Comparison of ENCODE assay signal across 22 cellular contexts in genomic region chr10:14540062-14540461, GRCh38.
DNase-seq lines count a peak whose midpoint lies in the region; ATAC-seq and TF ChIP-seq lines count a peak whose summit lies in the region.
"Had no signal": no experiment of that assay in that cellular context is flagged by ENCODE, and none has a peak within 500 bp of the region (broad histone marks: within the 10 kb centered on the region; RNA-seq: fewer than 3 reads in every experiment).

No MANE protein-coding gene starts in this region.

- H3K27me3 ChIP-seq in CD4-positive, alpha-beta T cell (ENCODE audit: control insufficient read depth, insufficient read depth, low read length): no peaks in the 10 kb centered on the region
- H3K27me3 ChIP-seq: breast epithelium, esophagus muscularis mucosa, left lung, ovary, suprapubic skin had no signal

- TF ChIP-seq CTCF in CD4-positive, alpha-beta T cell (IDR thresholded peaks at IDR 0.05): no peak
- TF ChIP-seq CTCF in natural killer cell (IDR thresholded peaks at IDR 0.05): no peak

- H3K4me3 Mint-ChIP-seq in CD4-positive, alpha-beta T cell: peak overlapping the region; percentile 31
- no peak overlapping the region for H3K4me3 Mint-ChIP-seq in activated naive CD8-positive, alpha-beta T cell treated with anti-CD3 and anti-CD28 coated beads, Interleukin-2, amount 10 ng/mL, durations not matched to agents 7 days and 5 days
- H3K4me3 Mint-ChIP-seq in natural killer cell: no peak overlapping the region

- H3K9me3 Mint-ChIP-seq in CD4-positive, alpha-beta T cell: no peaks in the 10 kb centered on the region
- no peaks in the 10 kb centered on the region for H3K9me3 Mint-ChIP-seq in activated naive CD8-positive, alpha-beta T cell treated with anti-CD3 and anti-CD28 coated beads, Interleukin-2, amount 10 ng/mL, durations not matched to agents 7 days and 5 days
- H3K9me3 Mint-ChIP-seq in natural killer cell: no peaks in the 10 kb centered on the region

- intact Hi-C loops in CD4-positive, alpha-beta T cell (cut with DNase I, micrococcal nuclease): loop anchor here (5.0 to 10.0 kb wide), 3 partner anchors 282 to 878 kb away; no protein-coding TSS in a partner anchor
- intact Hi-C loops in natural killer cell (cut with micrococcal nuclease): no loop called here

- in situ Hi-C loops in G401 (cut with HindIII; ENCODE audit: low sequenced_read_pairs): no loop called here

- H3K9me3 ChIP-seq in CD4-positive, alpha-beta T cell (ENCODE audit: control insufficient read depth, low read length): no peaks in the 10 kb centered on the region
- H3K9me3 ChIP-seq: breast epithelium, esophagus muscularis mucosa, HAP-1, left lung, ovary, suprapubic skin had no signal

- H3K27ac ChIP-seq in CD4-positive, alpha-beta T cell (ENCODE audit: low read depth, low read length): peak overlapping the region; percentile 7
- H3K27ac ChIP-seq: breast epithelium, esophagus muscularis mucosa, ovary, suprapubic skin had no signal

- no peaks in the 10 kb centered on the region for H3K27me3 Mint-ChIP-seq in CD4-positive, alpha-beta T cell
- H3K27me3 Mint-ChIP-seq in activated naive CD8-positive, alpha-beta T cell treated with anti-CD3 and anti-CD28 coated beads, Interleukin-2, amount 10 ng/mL, durations not matched to agents 7 days and 5 days: no peaks in the 10 kb centered on the region
- H3K27me3 Mint-ChIP-seq in natural killer cell (ENCODE audit: low read depth in 2 of 2): no peaks in the 10 kb centered on the region

- no peak for DNase-seq in CD4-positive, alpha-beta T cell
- DNase-seq in G401 (ENCODE audit: low spot score) (peak; percentile 62), natural killer cell (no peak), epidermal melanocyte (ENCODE audit: insufficient read length, low spot score) (no peak), kidney glomerular epithelial cell (lab: John Stamatoyannopoulos, UW) (no peak)
- DNase-seq in activated naive CD8-positive, alpha-beta T cell treated with anti-CD3 and anti-CD28 coated beads, Interleukin-2, amount 10 ng/mL, durations not matched to agents 7 days and 5 days: no peak
- no peak for DNase-seq in central memory CD4-positive, alpha-beta T cell
- DNase-seq: AML-193; DMS 273 treated with DMSO at 0.1 percent for 48 hours; GDM1; KBM-7; left lung; NCI-H1048; NCI-H510A; ovary; stimulated activated CD4-positive, alpha-beta T cell treated with anti-CD3 and anti-CD28 coated beads, Interleukin-2, amount 100 ng/mL, for 24 hours had no signal

- H3K27ac Mint-ChIP-seq in CD4-positive, alpha-beta T cell: peak overlapping the region; percentile 87
- peak overlapping the region; percentile 37 for H3K27ac Mint-ChIP-seq in activated naive CD8-positive, alpha-beta T cell treated with anti-CD3 and anti-CD28 coated beads, Interleukin-2, amount 10 ng/mL, durations not matched to agents 7 days and 5 days
- H3K27ac Mint-ChIP-seq in natural killer cell: peak overlapping the region; percentile 83 to 88

- no peak for ATAC-seq in CD4-positive, alpha-beta T cell (ENCODE audit: poor library complexity)
- ATAC-seq in activated naive CD8-positive, alpha-beta T cell treated with anti-CD3 and anti-CD28 coated beads, Interleukin-2, amount 10 ng/mL, durations not matched to agents 7 days and 5 days (ENCODE audit: low read depth): no peak
- no peak for ATAC-seq in natural killer cell
- ATAC-seq: GM12878, left lung, sciatic nerve had no signal

- peaks cover 87% of the 10 kb centered on the region for H3K36me3 Mint-ChIP-seq in CD4-positive, alpha-beta T cell (ENCODE audit: low read depth)
- H3K36me3 Mint-ChIP-seq in activated naive CD8-positive, alpha-beta T cell treated with anti-CD3 and anti-CD28 coated beads, Interleukin-2, amount 10 ng/mL, durations not matched to agents 7 days and 5 days: peaks cover 28% of the 10 kb centered on the region
- H3K36me3 Mint-ChIP-seq in natural killer cell: peaks cover 9% of the 10 kb centered on the region

- CTCF ChIA-PET in CD4-positive, alpha-beta T cell (lab: Charles Lee): no interaction called here

- H3K4me1 Mint-ChIP-seq in CD4-positive, alpha-beta T cell (ENCODE audit: low read depth): peaks cover 93% of the 10 kb centered on the region
- peaks cover 51% of the 10 kb centered on the region for H3K4me1 Mint-ChIP-seq in activated naive CD8-positive, alpha-beta T cell treated with anti-CD3 and anti-CD28 coated beads, Interleukin-2, amount 10 ng/mL, durations not matched to agents 7 days and 5 days
- H3K4me1 Mint-ChIP-seq in natural killer cell: peaks cover 77 to 89% of the 10 kb centered on the region in 2 donors

- POLR2A ChIA-PET in CD4-positive, alpha-beta T cell (lab: Charles Lee): no interaction called here
- POLR2A ChIA-PET in activated naive CD8-positive, alpha-beta T cell treated with anti-CD3 and anti-CD28 coated beads, Interleukin-2, amount 10 ng/mL, durations not matched to agents 7 days and 5 days (lab: Charles Lee): no interaction called here

Comparison
In these comparisons a context has a peak if more than half of its experiments do, and no peak if none do; other contexts are left out.
1. H3K27ac Mint-ChIP-seq: peak in every context shown above with its lines; median percentile 87 in CD4-positive, alpha-beta T cell; 86 in natural killer cell; 37 in activated naive CD8-positive, alpha-beta T cell treated with anti-CD3 and anti-CD28 coated beads, Interleukin-2, amount 10 ng/mL, durations not matched to agents 7 days and 5 days.